In genomic region chr9:96413312-96414221, GRCh38 we compare ENCODE assay signal across 3 cellular contexts.
TF ChIP-seq lines count a peak whose summit lies in the region.

No MANE protein-coding gene starts in this region.

TF ChIP-seq in SK-N-SH, 30 proteins besides CTCF, POLR2A, EP300 and RAD21 (continued from another document):
- TF ChIP-seq TCF12 (IDR thresholded peaks at IDR 0.05) (no peak), YY1 (IDR thresholded peaks at IDR 0.05; ENCODE audit: low read depth) (no peak), PBX3 (IDR thresholded peaks at IDR 0.05) (no peak), MEF2A (IDR thresholded peaks at IDR 0.05; ENCODE audit: borderline replicate concordance, low read depth) (no peak)

TF ChIP-seq in SK-N-SH treated with all-trans-retinoic acid at 6 μM for 48 hours, 23 proteins besides CTCF, POLR2A, EP300 and RAD21 (continued from another document):
- TF ChIP-seq TSHZ2 (CRISPR knock-in tag; IDR thresholded peaks at IDR 0.05) (no peak), RARB (CRISPR knock-in tag; IDR thresholded peaks at IDR 0.05) (no peak), ZFP3 (CRISPR knock-in tag; IDR thresholded peaks at IDR 0.05) (no peak), TOX (CRISPR knock-in tag; IDR thresholded peaks at IDR 0.05; ENCODE audit: borderline replicate concordance) (no peak), CSRNP3 (CRISPR knock-in tag; IDR thresholded peaks at IDR 0.05) (no peak), OSR1 (CRISPR knock-in tag; IDR thresholded peaks at IDR 0.05) (no peak), BACH2 (CRISPR knock-in tag; IDR thresholded peaks at IDR 0.05; ENCODE audit: borderline replicate concordance) (no peak), POU6F1 (CRISPR knock-in tag; IDR thresholded peaks at IDR 0.05; ENCODE audit: borderline replicate concordance, low read depth) (no peak), GLIS3 (CRISPR knock-in tag; IDR thresholded peaks at IDR 0.05) (no peak)
TF ChIP-seq in SK-N-SH treated with all-trans-retinoic acid at 6 μM for 48 hours: peak in this region for 0.

TF ChIP-seq in WTC11, 78 proteins besides CTCF, POLR2A, EP300 and RAD21 (continued from another document):
- TF ChIP-seq ARID4B (CRISPR knock-in tag; IDR thresholded peaks at IDR 0.05; ENCODE audit: borderline replicate concordance) (no peak), ZNF671 (CRISPR knock-in tag; IDR thresholded peaks at IDR 0.05) (no peak), IRF2 (CRISPR knock-in tag; IDR thresholded peaks at IDR 0.05; ENCODE audit: borderline replicate concordance, low read depth) (no peak), HMGA2 (CRISPR knock-in tag; IDR thresholded peaks at IDR 0.05) (no peak), ZBTB21 (CRISPR knock-in tag; IDR thresholded peaks at IDR 0.05; ENCODE audit: borderline replicate concordance) (no peak), SP1 (CRISPR knock-in tag; conservative IDR thresholded peaks at IDR 0.05) (no peak), MXD4 (CRISPR knock-in tag; IDR thresholded peaks at IDR 0.05; ENCODE audit: borderline replicate concordance) (no peak), NR3C1 (CRISPR knock-in tag; conservative IDR thresholded peaks at IDR 0.05; ENCODE audit: low read depth) (no peak), NR1H2 (CRISPR knock-in tag; IDR thresholded peaks at IDR 0.05) (no peak), ZSCAN18 (CRISPR knock-in tag; IDR thresholded peaks at IDR 0.05) (no peak), ZNF532 (CRISPR knock-in tag; IDR thresholded peaks at IDR 0.05; ENCODE audit: borderline replicate concordance) (no peak)
